ENCODE assay signal across 13 cellular contexts in genomic region chr5:136042665-136043121, GRCh38. TPM values are rescaled to one million over a fixed set of nuclear protein-coding genes. Genes with fewer than 3 reads are reported as not detected.
A peak's percentile ranks its signal among the peaks of the same experiment; 100 is the strongest.
DNase-seq lines count a peak whose midpoint lies in the region; ATAC-seq and TF ChIP-seq lines count a peak whose summit lies in the region.
"Had no signal": no experiment of that assay in that cellular context is flagged by ENCODE, and none has a peak within 500 bp of the region (broad histone marks: within the 10 kb centered on the region; RNA-seq: fewer than 3 reads in every experiment).

No MANE protein-coding gene starts in this region.

- no peak for TF ChIP-seq POLR2A in tibial nerve (IDR thresholded peaks at IDR 0.05)

- H3K4me1 ChIP-seq in left ventricle myocardium inferior, result peaks cover 48% of the 10 kb centered on the region
- H3K4me1 ChIP-seq in aorta (ENCODE audit: control insufficient read depth in 1 of 2, insufficient read depth in 2 of 2, low read length in 2 of 2), result no peaks in the 10 kb centered on the region
- peaks cover 0 to 34% (median 6%) of the 10 kb centered on the region in 4 donors for H3K4me1 ChIP-seq in tibial nerve

- H3K27ac ChIP-seq in left ventricle myocardium inferior (replicated peaks) (peak overlapping the region; percentile 55), aorta (ENCODE audit: low read depth in 1 of 2, low read length in 2 of 2) (no peak overlapping the region), coronary artery (peak overlapping the region in 1 of 2 donors; percentile 55), tibial nerve (peak overlapping the region in 1 of 4 donors; percentile 72)
- H3K27ac ChIP-seq: sigmoid colon, stomach had no signal

- no peak for TF ChIP-seq EP300 in tibial nerve (IDR thresholded peaks at IDR 0.05)

- intact Hi-C loops in left ventricle myocardium inferior (cut with micrococcal nuclease) (no loop called here), left cardiac atrium (cut with DNase I) (no loop called here), aorta (cut with DNase I) (no loop called here)

- peaks cover 6% of the 10 kb centered on the region for H3K9me3 ChIP-seq in left ventricle myocardium inferior (replicated peaks)
- H3K9me3 ChIP-seq in aorta (ENCODE audit: control insufficient read depth, low read length), result no peaks in the 10 kb centered on the region
- H3K9me3 ChIP-seq in tibial nerve, result peaks cover 0 to 8% (median 0%) of the 10 kb centered on the region in 4 donors
- H3K9me3 ChIP-seq: stomach had no signal

- H3K27me3 ChIP-seq in left ventricle myocardium inferior (ENCODE audit: low read depth), result no peaks in the 10 kb centered on the region
- H3K27me3 ChIP-seq in aorta (ENCODE audit: control insufficient read depth in 1 of 2, insufficient read depth in 2 of 2, low read length in 1 of 2), result no peaks in the 10 kb centered on the region
- H3K27me3 ChIP-seq in tibial nerve, result no peaks in the 10 kb centered on the region
- H3K27me3 ChIP-seq: sigmoid colon, stomach had no signal

- DNase-seq in left ventricle myocardium inferior, result no peak
- no peak for DNase-seq in left cardiac atrium
- DNase-seq in RPMI7951 (ENCODE audit: low read depth), result peak; percentile 91
- peak; percentile 75 for DNase-seq in fibroblast of peridontal ligament (ENCODE audit: extremely low read depth)
- DNase-seq in aorta, result peak; percentile 6 to 17
- no peak for DNase-seq in coronary artery (ENCODE audit: low spot score)
- DNase-seq in tibial nerve (ENCODE audit: low spot score in 2 of 2), result no peak
- no peak for DNase-seq in AG20443 (ENCODE audit: low spot score)
- DNase-seq: COR-L47; effector memory CD4-positive, alpha-beta T cell; KG1; stomach had no signal

- TF ChIP-seq CTCF in left ventricle myocardium inferior (IDR thresholded peaks at IDR 0.05; ENCODE audit: borderline replicate concordance) (no peak), coronary artery (IDR thresholded peaks at IDR 0.05) (no peak), tibial nerve (IDR thresholded peaks at IDR 0.05) (no peak)

- no peak for ATAC-seq in left cardiac atrium
- ATAC-seq in aorta (ENCODE audit: low FRiP score), result no peak

- WGBS in aorta, 2 donors, result 80 to 83% methylated on average over 6 of the region's 6 CpGs
- 20 to 32% methylated on average over 6 of the region's 6 CpGs for WGBS in tibial nerve, 2 donors

- no peak overlapping the region for H3K4me3 ChIP-seq in left ventricle myocardium inferior
- H3K4me3 ChIP-seq in aorta (ENCODE audit: low read length in 2 of 2), result no peak overlapping the region
- H3K4me3 ChIP-seq in coronary artery, result no peak overlapping the region
- H3K4me3 ChIP-seq in tibial nerve, result no peak overlapping the region
- H3K4me3 ChIP-seq: sigmoid colon, stomach had no signal

- peaks cover 12% of the 10 kb centered on the region for H3K36me3 ChIP-seq in left ventricle myocardium inferior
- peaks cover 0 to 2% of the 10 kb centered on the region in 2 donors for H3K36me3 ChIP-seq in aorta (ENCODE audit: control insufficient read depth in 1 of 2, insufficient read depth in 2 of 2, low read length in 1 of 2)
- peaks cover 0 to 30% (median 0%) of the 10 kb centered on the region in 3 donors for H3K36me3 ChIP-seq in tibial nerve

RNA-seq across cellular contexts. Expression of gene TGFBI, which starts 13.9 kb away (rescaled TPM):
- total RNA-seq in left ventricle myocardium inferior, result 43.4 TPM
- 100 to 1,000 TPM in 1 of 2 donors, 10 to 100 TPM in 1; 79.7 to 130 TPM for total RNA-seq in left cardiac atrium
- total RNA-seq in RPMI7951 (2014; rRNA removed; shearing (Covaris generic)), result 976 and 1,163 TPM in 2 replicates
- total RNA-seq in aorta, result 100 to 1,000 TPM; 322 to 335 TPM
- 10 to 100 TPM; 83.3 to 92.4 TPM for polyA plus RNA-seq in aorta
- 100 to 1,000 TPM; 158 to 291 (median 212) TPM for total RNA-seq in tibial nerve

Comparison
In these comparisons a context has a peak if more than half of its experiments do, and no peak if none do; other contexts are left out.
1. DNase-seq: peak in RPMI7951 (single experiment), fibroblast of peridontal ligament (single experiment) and aorta (2 of 2); none in left ventricle myocardium inferior (single experiment), left cardiac atrium (single experiment), coronary artery (single experiment), tibial nerve (0 of 2) and AG20443 (single experiment).